24 cellular contexts compared by ENCODE assay signal in the genomic region with DNA sequence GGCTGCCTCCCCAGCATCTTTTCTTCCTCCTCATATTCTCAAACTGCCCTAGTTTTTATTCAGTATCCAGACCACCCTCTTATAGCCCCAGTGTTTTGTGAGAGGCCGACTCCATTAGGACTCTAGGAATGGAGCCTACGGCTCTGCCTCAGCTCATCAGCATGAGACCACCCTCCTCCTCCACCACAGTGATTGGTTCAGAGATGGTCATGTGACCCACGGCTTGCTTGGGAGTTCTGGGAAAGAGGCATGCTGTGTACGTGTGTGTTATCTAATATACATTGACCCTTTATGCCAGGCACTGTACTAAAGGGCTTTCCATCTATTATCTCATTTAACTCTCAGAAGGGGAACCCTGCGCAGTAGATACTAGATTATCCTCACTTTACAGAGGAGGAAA. TPM values are rescaled to one million over a fixed set of nuclear protein-coding genes. Genes with fewer than 3 reads are reported as not detected.
DNase-seq lines count a peak whose midpoint lies in the region; ATAC-seq, FAIRE-seq and TF ChIP-seq lines count a peak whose summit lies in the region.
"Had no signal": no experiment of that assay in that cellular context is flagged by ENCODE, and none has a peak within 500 bp of the region (broad histone marks: within the 10 kb centered on the region; RNA-seq: fewer than 3 reads in every experiment).

No MANE protein-coding gene starts in this region.

- H3K56ac ChIP-seq in H1 (replicated peaks; ENCODE audit: insufficient read length, low read depth, low read length), result no peak overlapping the region

- TF ChIP-seq EP300 in H1 (IDR thresholded peaks at IDR 0.05; ENCODE audit: borderline replicate concordance in 1 of 2, low read depth in 2 of 2, low read length in 2 of 2), result no peak

- H3K27ac ChIP-seq in A673 (ENCODE audit: low read depth, low read length, poor library complexity, severe bottlenecking) (no peak overlapping the region), OCI-LY1 (ENCODE audit: low read depth, low read length, poor library complexity, severe bottlenecking) (peak overlapping the region; percentile 99), H1 (ENCODE audit: low read depth, low read length) (no peak overlapping the region)
- H3K27ac ChIP-seq in CD4-positive, CD25-positive, alpha-beta regulatory T cell (ENCODE audit: insufficient read depth, low read length, poor library complexity, severe bottlenecking), result no peak overlapping the region
- H3K27ac ChIP-seq: PC-9, RWPE1 had no signal

- peak; percentile 35 for DNase-seq in A673 (ENCODE audit: low spot score)
- no peak for DNase-seq in CD4-positive, CD25-positive, alpha-beta regulatory T cell
- no peak for DNase-seq in H1 (ENCODE audit: low read depth in 1 of 2, low spot score in 2 of 2)
- DNase-seq in 8988T, result no peak
- DNase-seq in DMS 273 (lab: John Stamatoyannopoulos, UW; ENCODE audit: unreplicated experiment), result no peak
- no peak for DNase-seq in Ammon's horn (ENCODE audit: low spot score)
- DNase-seq: ACHN; AML-193; Calu3; CD8-positive, alpha-beta T cell; DMS53; EL; NCI-H1105; NCI-H2081 treated with DMSO at 0.1 percent for 48 hours; NCI-H510A; NCI-H748 treated with DMSO at 0.1 percent for 48 hours; PC-9; SIG-M5 had no signal

- H2BK15ac ChIP-seq in H1 (ENCODE audit: low read length), result no peak overlapping the region

- H3K23ac ChIP-seq in H1 (ENCODE audit: insufficient read length), result no peak overlapping the region

- no peaks in the 10 kb centered on the region for H3K23me2 ChIP-seq in H1 (ENCODE audit: low read depth, low read length)

- no peak overlapping the region for H3K14ac ChIP-seq in H1 (ENCODE audit: insufficient read length)

- H3K4me3 ChIP-seq in A673 (ENCODE audit: low read depth, low read length, poor library complexity, severe bottlenecking) (no peak overlapping the region), OCI-LY1 (ENCODE audit: low read depth, low read length, poor library complexity, severe bottlenecking) (no peak overlapping the region), H1 (ENCODE audit: extremely low read depth in 1 of 4, insufficient read depth in 2 of 4, low read depth in 3 of 4, low read length in 4 of 4) (no peak overlapping the region)
- H3K4me3 ChIP-seq in CD4-positive, CD25-positive, alpha-beta regulatory T cell (ENCODE audit: low read depth, low read length), result no peak overlapping the region
- H3K4me3 ChIP-seq: GM12878, PC-9 had no signal

- H3K79me1 ChIP-seq in H1 (ENCODE audit: low read depth, low read length), result no peaks in the 10 kb centered on the region

- intact Hi-C loops in A673 (cut with micrococcal nuclease; ENCODE audit: unreplicated experiment), result loop anchor here (2.0 kb wide), 1 partner anchor 95 kb away; no protein-coding TSS in a partner anchor

- H3K79me2 ChIP-seq in OCI-LY1 (ENCODE audit: insufficient read depth, low read length), result no peaks in the 10 kb centered on the region
- H3K79me2 ChIP-seq in H1 (ENCODE audit: control insufficient read depth in 1 of 2, insufficient read depth in 2 of 2, low read length in 2 of 2), result no peaks in the 10 kb centered on the region

- H3K4me1 Mint-ChIP-seq in CD4-positive, CD25-positive, alpha-beta regulatory T cell, result peaks cover 16 to 57% (median 27%) of the 10 kb centered on the region in 4 donors

- peak overlapping the region; percentile 52 to 96 (median 54) for H3K27ac Mint-ChIP-seq in CD4-positive, CD25-positive, alpha-beta regulatory T cell
- H3K27ac Mint-ChIP-seq: CD8-positive, alpha-beta T cell; T-helper 1 cell treated with Interleukin-12 subunit alpha and Interleukin-12 subunit beta and Interleukin-4 antibody, amounts not matched to agents 30 μg/mL and 1 μg/mL, for 36 hours had no signal

- H3K4ac ChIP-seq in H1 (replicated peaks; ENCODE audit: insufficient read length, low read depth, low read length), result no peak overlapping the region

- H3K9ac ChIP-seq in OCI-LY1 (ENCODE audit: low read length) (no peak overlapping the region), H1 (replicated peaks in 1 of 4; ENCODE audit: extremely low read depth in 1 of 4, low read depth in 3 of 4, low read length in 3 of 4) (no peak overlapping the region)

- H4K20me1 ChIP-seq in OCI-LY1 (ENCODE audit: insufficient read depth, low read length), result no peaks in the 10 kb centered on the region
- H4K20me1 ChIP-seq in H1 (replicated peaks in 1 of 2; ENCODE audit: control insufficient read depth in 1 of 2, insufficient read depth in 2 of 2, low read length in 2 of 2), result no peaks in the 10 kb centered on the region

- no peak overlapping the region for H2BK20ac ChIP-seq in H1 (ENCODE audit: low read length)

- H4K8ac ChIP-seq in H1 (ENCODE audit: extremely low read depth, insufficient read depth, low read length), result no peak overlapping the region

- H3K27me3 ChIP-seq in A673 (replicated peaks; ENCODE audit: insufficient read depth, low read depth, low read length, poor library complexity) (peaks cover 5% of the 10 kb centered on the region), OCI-LY1 (ENCODE audit: insufficient read depth, low read length) (no peaks in the 10 kb centered on the region), H1 (replicated peaks in 1 of 4; ENCODE audit: control insufficient read depth in 3 of 4, extremely low read depth in 1 of 4, insufficient read depth in 3 of 4, low read length in 3 of 4) (no peaks in the 10 kb centered on the region)
- H3K27me3 ChIP-seq in CD4-positive, CD25-positive, alpha-beta regulatory T cell (ENCODE audit: control insufficient read depth, insufficient read depth, low read length), result no peaks in the 10 kb centered on the region

- no peak overlapping the region for H2BK12ac ChIP-seq in H1 (ENCODE audit: low read depth, low read length)

- 78% methylated on average over 5 of the region's 5 CpGs; no CpG with 5 or more reads in 1 of the 2 experiments for WGBS in H1 (ENCODE audit: extremely low coverage in 1 of 2, insufficient coverage in 1 of 2, insufficient read length in 1 of 2, insufficient replicate concordance in 2 of 2, low coverage in 1 of 2, low lambda C conversion rate in 2 of 2, missing lambda C conversion rate in 1 of 2), 2 experiments

- H3K9me3 ChIP-seq in A673 (ENCODE audit: low read depth, low read length, poor library complexity, severe bottlenecking) (no peaks in the 10 kb centered on the region), OCI-LY1 (ENCODE audit: low read length) (no peaks in the 10 kb centered on the region), H1 (ENCODE audit: insufficient read depth in 2 of 2, low read depth in 1 of 2, low read length in 1 of 2) (no peaks in the 10 kb centered on the region)
- no peaks in the 10 kb centered on the region for H3K9me3 ChIP-seq in CD4-positive, CD25-positive, alpha-beta regulatory T cell (ENCODE audit: control insufficient read depth in 2 of 2, low read length in 2 of 2)

- TF ChIP-seq RAD21 in H1 (IDR thresholded peaks at IDR 0.05 in 1 of 2, conservative IDR thresholded peaks at IDR 0.05 in 1 of 2; ENCODE audit: low read depth in 2 of 2, low read length in 2 of 2), result no peak

- H3K9me2 ChIP-seq in OCI-LY1 (ENCODE audit: low read depth, low read length), result no peaks in the 10 kb centered on the region

- TF ChIP-seq POLR2A in H1 (IDR thresholded peaks at IDR 0.05; ENCODE audit: control extremely low read depth in 1 of 2, low read depth in 2 of 2, low read length in 2 of 2), result no peak

- H3K18ac ChIP-seq in H1 (ENCODE audit: extremely low read depth, low read length), result no peak overlapping the region

- no peaks in the 10 kb centered on the region for H3F3A ChIP-seq in OCI-LY1 (ENCODE audit: insufficient read depth, low read length)

- H4K5ac ChIP-seq in H1 (ENCODE audit: insufficient read length, low read depth, low read length), result no peak overlapping the region

- H2BK120ac ChIP-seq in H1 (replicated peaks; ENCODE audit: low read depth, low read length), result no peak overlapping the region

- no peak overlapping the region for H2AK5ac ChIP-seq in H1 (ENCODE audit: low read depth, low read length)

- H3K4me3 Mint-ChIP-seq in CD4-positive, CD25-positive, alpha-beta regulatory T cell, result no peak overlapping the region
- H3K4me3 Mint-ChIP-seq: CD8-positive, alpha-beta T cell; T-helper 1 cell treated with Interleukin-12 subunit alpha and Interleukin-12 subunit beta and Interleukin-4 antibody, amounts not matched to agents 30 μg/mL and 1 μg/mL, for 36 hours had no signal

- no peak for TF ChIP-seq CTCF in A673 (conservative IDR thresholded peaks at IDR 0.05; ENCODE audit: low read depth, low read length)
- no peak for TF ChIP-seq CTCF in OCI-LY1 (IDR thresholded peaks at IDR 0.05; ENCODE audit: low read length)
- no peak for TF ChIP-seq CTCF in H1 (IDR thresholded peaks at IDR 0.05; ENCODE audit: control extremely low read depth in 1 of 3, insufficient read depth in 1 of 3, low read depth in 1 of 3, low read length in 3 of 3)

- H3K9me3 Mint-ChIP-seq in CD4-positive, CD25-positive, alpha-beta regulatory T cell, result no peaks in the 10 kb centered on the region
- H3K9me3 Mint-ChIP-seq: CD8-positive, alpha-beta T cell; T-helper 1 cell treated with Interleukin-12 subunit alpha and Interleukin-12 subunit beta and Interleukin-4 antibody, amounts not matched to agents 30 μg/mL and 1 μg/mL, for 36 hours had no signal

- no peaks in the 10 kb centered on the region for H3K4me1 ChIP-seq in A673 (ENCODE audit: insufficient read depth, low read length, poor library complexity, severe bottlenecking)
- peaks cover 43% of the 10 kb centered on the region for H3K4me1 ChIP-seq in CD4-positive, CD25-positive, alpha-beta regulatory T cell (ENCODE audit: control insufficient read depth, insufficient read depth, low read length, poor library complexity, severe bottlenecking)
- H3K4me1 ChIP-seq in OCI-LY1 (ENCODE audit: insufficient read depth, low read length, severe bottlenecking), result peaks cover 62% of the 10 kb centered on the region
- no peaks in the 10 kb centered on the region for H3K4me1 ChIP-seq in H1 (replicated peaks in 1 of 4; ENCODE audit: control insufficient read depth in 3 of 4, insufficient read depth in 4 of 4, low read length in 3 of 4)

- no peak overlapping the region for H4K91ac ChIP-seq in H1 (replicated peaks; ENCODE audit: insufficient read length, low read length)

- no TSS peak for BruUV-seq in A673 (replicated peaks; lab: Mats Ljungman, UMichigan)

- no peak for ATAC-seq in CD4-positive, CD25-positive, alpha-beta regulatory T cell (ENCODE audit: low read depth in 2 of 2)
- no peak for ATAC-seq in HG02678 (IDR thresholded peaks at IDR 0.05; ENCODE audit: unreplicated experiment)
- ATAC-seq: CD8-positive, alpha-beta T cell had no signal

- no peak for FAIRE-seq in H1 (lab: Jason Lieb, UNC)
- FAIRE-seq: GM12878, GM19239 had no signal

- no peak overlapping the region for H2BK5ac ChIP-seq in H1 (ENCODE audit: low read depth, low read length)

- H3K4me2 ChIP-seq in OCI-LY1 (ENCODE audit: low read length), result no peak overlapping the region
- no peak overlapping the region for H3K4me2 ChIP-seq in H1 (ENCODE audit: insufficient read depth in 1 of 2, low read depth in 2 of 2, low read length in 2 of 2)
- H3K4me2 ChIP-seq: PC-9 had no signal

- peaks cover 4% of the 10 kb centered on the region for H3K36me3 Mint-ChIP-seq in CD4-positive, CD25-positive, alpha-beta regulatory T cell
- H3K36me3 Mint-ChIP-seq: CD8-positive, alpha-beta T cell had no signal

- CTCF ChIA-PET in A673 (lab: Charles Lee), result interaction anchor here (2.9 kb wide), 1 partner anchor 94 kb away, joined by 19 read pairs; no protein-coding TSS in a partner anchor
- CTCF ChIA-PET in H1 (lab: Charles Lee; ENCODE audit: partially characterized antibody), result interaction anchor here (0.5 to 7.3 kb wide), 15 partner anchors 9 to 865 kb away, joined by 3 to 121 read pairs (median 6); a partner anchor contains a TSS

- H2AFZ ChIP-seq in OCI-LY1 (ENCODE audit: low read length) (no peak overlapping the region), H1 (ENCODE audit: low read length) (no peak overlapping the region)
- H2AFZ ChIP-seq: PC-9 had no signal

- no peaks in the 10 kb centered on the region for H3K27me3 Mint-ChIP-seq in CD4-positive, CD25-positive, alpha-beta regulatory T cell

- POLR2A ChIA-PET in A673 (lab: Charles Lee; ENCODE audit: low non-redundant PET) (no interaction called here), H1 (lab: Charles Lee; ENCODE audit: partially characterized antibody) (interaction anchor here (0.7 to 1.4 kb wide), 5 partner anchors 12 to 94 kb away, joined by 3 to 4 read pairs (median 3); a partner anchor contains a TSS)

- no peaks in the 10 kb centered on the region for H3K36me3 ChIP-seq in A673 (ENCODE audit: insufficient read depth, low read length, poor library complexity, severe bottlenecking)
- no peaks in the 10 kb centered on the region for H3K36me3 ChIP-seq in CD4-positive, CD25-positive, alpha-beta regulatory T cell (ENCODE audit: control insufficient read depth, insufficient read depth, low read length)
- no peaks in the 10 kb centered on the region for H3K36me3 ChIP-seq in OCI-LY1 (ENCODE audit: insufficient read depth, low read length)
- H3K36me3 ChIP-seq in H1 (ENCODE audit: control insufficient read depth in 2 of 4, insufficient read depth in 4 of 4, low read length in 3 of 4), result no peaks in the 10 kb centered on the region

RNA-seq across cellular contexts. Expression of a gene that starts 17.8 kb away (rescaled TPM):
- 0.79 TPM in 1 of 2 replicates, not detected in the other for total RNA-seq in A673 (2021)
- total RNA-seq in CD4-positive, CD25-positive, alpha-beta regulatory T cell, result 77.3 TPM
- 100 to 1,000 TPM; 141 to 231 (median 171) TPM for polyA plus RNA-seq in CD4-positive, CD25-positive, alpha-beta regulatory T cell
- total RNA-seq in H1 (2021; fragmentation: NEBNext Ultra II Directional; extraction: Animal tissue kit (Norgen Biotek cat#: 25700)), result 30.6 and 33.3 TPM in 2 replicates
- polyA plus RNA-seq in H1 (2011; rRNA removed), result 65.8 and 74.0 TPM in 2 replicates
- 37.3 TPM for polyA plus RNA-seq in H1 (2011; cell fraction: cytosol; rRNA removed)
- 48.0 TPM for polyA plus RNA-seq in H1 (2011; cell fraction: nucleus; rRNA removed)
- 30.6 to 37.6 TPM (median 31.3 TPM) in 4 replicates for polyA plus RNA-seq in H1 (2012, experiment 1 of 2)
- polyA plus RNA-seq in H1 (2012, experiment 2 of 2), result 33.4 TPM
- polyA plus RNA-seq in H1 (2013, experiment 1 of 2), result 35.5 TPM
- 39.5 TPM for polyA plus RNA-seq in H1 (2013, experiment 2 of 2)
- 20.8 and 24.3 TPM in 2 replicates for polyA minus RNA-seq in H1 (2011; rRNA and poly(A)+ RNA removed)
- 16.1 TPM for polyA minus RNA-seq in H1 (2011; cell fraction: cytosol; rRNA and poly(A)+ RNA removed)
- 24.2 TPM for polyA minus RNA-seq in H1 (2011; cell fraction: nucleus; rRNA and poly(A)+ RNA removed)

Comparison
In these comparisons a context has a peak if more than half of its experiments do, and no peak if none do; other contexts are left out.
1. RNA of a gene that starts 17.8 kb away (total RNA-seq): 77.3 TPM in CD4-positive, CD25-positive, alpha-beta regulatory T cell (single experiment) and 30.6 to 33.3 TPM in H1; 0.79 TPM in A673; every median in the first group is over 10 times any median in the second.